1 cellular context compared by ENCODE assay signal in genomic region chr1:183460596-183460995, GRCh38.
TF ChIP-seq lines count a peak whose summit lies in the region.

No MANE protein-coding gene starts in this region.

TF ChIP-seq in GM23338, 12 proteins besides CTCF, POLR2A, EP300 and RAD21 (continued from another document):
- TF ChIP-seq, protein P1, sequence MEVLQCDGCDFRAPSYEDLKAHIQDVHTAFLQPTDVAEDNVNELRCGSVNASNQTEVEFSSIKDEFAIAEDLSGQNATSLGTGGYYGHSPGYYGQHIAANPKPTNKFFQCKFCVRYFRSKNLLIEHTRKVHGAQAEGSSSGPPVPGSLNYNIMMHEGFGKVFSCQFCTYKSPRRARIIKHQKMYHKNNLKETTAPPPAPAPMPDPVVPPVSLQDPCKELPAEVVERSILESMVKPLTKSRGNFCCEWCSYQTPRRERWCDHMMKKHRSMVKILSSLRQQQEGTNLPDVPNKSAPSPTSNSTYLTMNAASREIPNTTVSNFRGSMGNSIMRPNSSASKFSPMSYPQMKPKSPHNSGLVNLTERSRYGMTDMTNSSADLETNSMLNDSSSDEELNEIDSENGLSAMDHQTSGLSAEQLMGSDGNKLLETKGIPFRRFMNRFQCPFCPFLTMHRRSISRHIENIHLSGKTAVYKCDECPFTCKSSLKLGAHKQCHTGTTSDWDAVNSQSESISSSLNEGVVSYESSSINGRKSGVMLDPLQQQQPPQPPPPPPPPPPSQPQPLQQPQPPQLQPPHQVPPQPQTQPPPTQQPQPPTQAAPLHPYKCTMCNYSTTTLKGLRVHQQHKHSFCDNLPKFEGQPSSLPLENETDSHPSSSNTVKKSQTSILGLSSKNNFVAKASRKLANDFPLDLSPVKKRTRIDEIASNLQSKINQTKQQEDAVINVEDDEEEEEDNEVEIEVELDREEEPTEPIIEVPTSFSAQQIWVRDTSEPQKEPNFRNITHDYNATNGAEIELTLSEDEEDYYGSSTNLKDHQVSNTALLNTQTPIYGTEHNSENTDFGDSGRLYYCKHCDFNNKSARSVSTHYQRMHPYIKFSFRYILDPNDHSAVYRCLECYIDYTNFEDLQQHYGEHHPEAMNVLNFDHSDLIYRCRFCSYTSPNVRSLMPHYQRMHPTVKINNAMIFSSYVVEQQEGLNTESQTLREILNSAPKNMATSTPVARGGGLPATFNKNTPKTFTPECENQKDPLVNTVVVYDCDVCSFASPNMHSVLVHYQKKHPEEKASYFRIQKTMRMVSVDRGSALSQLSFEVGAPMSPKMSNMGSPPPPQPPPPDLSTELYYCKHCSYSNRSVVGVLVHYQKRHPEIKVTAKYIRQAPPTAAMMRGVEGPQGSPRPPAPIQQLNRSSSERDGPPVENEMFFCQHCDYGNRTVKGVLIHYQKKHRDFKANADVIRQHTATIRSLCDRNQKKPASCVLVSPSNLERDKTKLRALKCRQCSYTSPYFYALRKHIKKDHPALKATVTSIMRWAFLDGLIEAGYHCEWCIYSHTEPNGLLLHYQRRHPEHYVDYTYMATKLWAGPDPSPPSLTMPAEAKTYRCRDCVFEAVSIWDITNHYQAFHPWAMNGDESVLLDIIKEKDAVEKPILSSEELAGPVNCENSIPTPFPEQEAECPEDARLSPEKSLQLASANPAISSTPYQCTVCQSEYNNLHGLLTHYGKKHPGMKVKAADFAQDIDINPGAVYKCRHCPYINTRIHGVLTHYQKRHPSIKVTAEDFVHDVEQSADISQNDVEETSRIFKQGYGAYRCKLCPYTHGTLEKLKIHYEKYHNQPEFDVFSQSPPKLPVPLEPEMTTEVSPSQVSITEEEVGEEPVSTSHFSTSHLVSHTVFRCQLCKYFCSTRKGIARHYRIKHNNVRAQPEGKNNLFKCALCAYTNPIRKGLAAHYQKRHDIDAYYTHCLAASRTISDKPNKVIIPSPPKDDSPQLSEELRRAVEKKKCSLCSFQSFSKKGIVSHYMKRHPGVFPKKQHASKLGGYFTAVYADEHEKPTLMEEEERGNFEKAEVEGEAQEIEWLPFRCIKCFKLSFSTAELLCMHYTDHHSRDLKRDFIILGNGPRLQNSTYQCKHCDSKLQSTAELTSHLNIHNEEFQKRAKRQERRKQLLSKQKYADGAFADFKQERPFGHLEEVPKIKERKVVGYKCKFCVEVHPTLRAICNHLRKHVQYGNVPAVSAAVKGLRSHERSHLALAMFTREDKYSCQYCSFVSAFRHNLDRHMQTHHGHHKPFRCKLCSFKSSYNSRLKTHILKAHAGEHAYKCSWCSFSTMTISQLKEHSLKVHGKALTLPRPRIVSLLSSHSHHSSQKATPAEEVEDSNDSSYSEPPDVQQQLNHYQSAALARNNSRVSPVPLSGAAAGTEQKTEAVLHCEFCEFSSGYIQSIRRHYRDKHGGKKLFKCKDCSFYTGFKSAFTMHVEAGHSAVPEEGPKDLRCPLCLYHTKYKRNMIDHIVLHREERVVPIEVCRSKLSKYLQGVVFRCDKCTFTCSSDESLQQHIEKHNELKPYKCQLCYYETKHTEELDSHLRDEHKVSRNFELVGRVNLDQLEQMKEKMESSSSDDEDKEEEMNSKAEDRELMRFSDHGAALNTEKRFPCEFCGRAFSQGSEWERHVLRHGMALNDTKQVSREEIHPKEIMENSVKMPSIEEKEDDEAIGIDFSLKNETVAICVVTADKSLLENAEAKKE (CRISPR knock-in tag; IDR thresholded peaks at IDR 0.05) = no peak
- no peak for TF ChIP-seq ETS1 (IDR thresholded peaks at IDR 0.05)
- no peak for TF ChIP-seq REST (IDR thresholded peaks at IDR 0.05; ENCODE audit: unreplicated experiment)
